ENCODE assay signal across 1 cellular context in the genomic region with DNA sequence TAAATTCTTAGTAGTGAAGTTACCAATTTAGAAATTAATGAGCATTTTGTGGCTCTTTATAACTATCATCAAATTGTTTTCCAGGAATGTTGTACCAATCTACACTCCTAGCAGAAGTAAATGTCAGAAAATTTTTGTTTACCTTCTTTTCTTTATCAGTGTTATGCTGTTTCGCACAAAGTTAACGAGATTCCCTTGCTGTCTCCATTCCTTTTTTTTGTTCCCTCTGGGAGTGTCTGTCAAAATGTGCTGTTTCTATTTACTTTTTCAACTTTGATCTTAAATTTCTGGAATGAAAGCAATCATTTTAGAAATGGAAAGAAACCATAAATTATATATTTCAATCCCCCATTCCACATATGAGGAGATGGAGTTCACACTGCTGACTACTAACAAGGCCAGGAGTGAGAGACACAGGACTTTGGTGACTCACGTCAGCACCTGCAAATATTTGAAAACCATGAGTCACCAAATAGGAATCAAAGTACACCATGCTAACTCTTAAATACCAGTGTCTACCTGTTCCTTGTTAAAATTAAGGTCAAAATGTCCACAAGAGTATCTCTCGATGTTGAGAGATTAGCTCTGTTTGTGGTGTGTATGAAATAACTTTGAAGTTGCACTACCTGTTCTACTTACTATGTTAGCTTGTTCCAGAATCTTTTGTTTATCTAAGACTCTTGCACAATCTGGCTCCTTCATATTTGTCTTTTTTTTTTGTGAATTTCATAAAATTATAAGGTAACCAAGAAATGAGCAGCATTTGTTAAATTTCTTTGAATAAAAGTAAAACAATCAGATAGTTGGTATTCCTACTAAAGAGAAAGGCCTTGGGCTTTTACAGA.
TF ChIP-seq lines count a peak whose summit lies in the region.

No MANE protein-coding gene starts in this region.

TF ChIP-seq in HepG2, 621 proteins besides CTCF, POLR2A, EP300 and RAD21 (continued from another document and continues in another):
- TF ChIP-seq, protein P1, sequence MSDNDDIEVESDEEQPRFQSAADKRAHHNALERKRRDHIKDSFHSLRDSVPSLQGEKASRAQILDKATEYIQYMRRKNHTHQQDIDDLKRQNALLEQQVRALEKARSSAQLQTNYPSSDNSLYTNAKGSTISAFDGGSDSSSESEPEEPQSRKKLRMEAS (IDR thresholded peaks at IDR 0.05) = peak; percentile 35; the same call in 1 of the 2 replicates
- peak; percentile 72; the same call in 1 of the 2 replicates for TF ChIP-seq HDAC1 (CRISPR knock-in tag; IDR thresholded peaks at IDR 0.05)
- peak; percentile 94 for TF ChIP-seq LCORL (IDR thresholded peaks at IDR 0.05)
- peak; percentile 70 for TF ChIP-seq LCORL (CRISPR knock-in tag; IDR thresholded peaks at IDR 0.05)
- TF ChIP-seq ZC3H4 (CRISPR knock-in tag; IDR thresholded peaks at IDR 0.05; ENCODE audit: borderline replicate concordance) = no peak
- peak; percentile 85; the same call in 1 of the 2 replicates for TF ChIP-seq SIX1 (CRISPR knock-in tag; IDR thresholded peaks at IDR 0.05; ENCODE audit: borderline replicate concordance)
- TF ChIP-seq, protein P2, sequence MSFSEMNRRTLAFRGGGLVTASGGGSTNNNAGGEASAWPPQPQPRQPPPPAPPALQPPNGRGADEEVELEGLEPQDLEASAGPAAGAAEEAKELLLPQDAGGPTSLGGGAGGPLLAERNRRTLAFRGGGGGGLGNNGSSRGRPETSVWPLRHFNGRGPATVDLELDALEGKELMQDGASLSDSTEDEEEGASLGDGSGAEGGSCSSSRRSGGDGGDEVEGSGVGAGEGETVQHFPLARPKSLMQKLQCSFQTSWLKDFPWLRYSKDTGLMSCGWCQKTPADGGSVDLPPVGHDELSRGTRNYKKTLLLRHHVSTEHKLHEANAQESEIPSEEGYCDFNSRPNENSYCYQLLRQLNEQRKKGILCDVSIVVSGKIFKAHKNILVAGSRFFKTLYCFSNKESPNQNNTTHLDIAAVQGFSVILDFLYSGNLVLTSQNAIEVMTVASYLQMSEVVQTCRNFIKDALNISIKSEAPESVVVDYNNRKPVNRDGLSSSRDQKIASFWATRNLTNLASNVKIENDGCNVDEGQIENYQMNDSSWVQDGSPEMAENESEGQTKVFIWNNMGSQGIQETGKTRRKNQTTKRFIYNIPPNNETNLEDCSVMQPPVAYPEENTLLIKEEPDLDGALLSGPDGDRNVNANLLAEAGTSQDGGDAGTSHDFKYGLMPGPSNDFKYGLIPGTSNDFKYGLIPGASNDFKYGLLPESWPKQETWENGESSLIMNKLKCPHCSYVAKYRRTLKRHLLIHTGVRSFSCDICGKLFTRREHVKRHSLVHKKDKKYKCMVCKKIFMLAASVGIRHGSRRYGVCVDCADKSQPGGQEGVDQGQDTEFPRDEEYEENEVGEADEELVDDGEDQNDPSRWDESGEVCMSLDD (CRISPR knock-in tag; IDR thresholded peaks at IDR 0.05; ENCODE audit: borderline replicate concordance) = no peak
- no peak for TF ChIP-seq MTF2 (CRISPR knock-in tag; IDR thresholded peaks at IDR 0.05; ENCODE audit: borderline replicate concordance)
- no peak for TF ChIP-seq ZZZ3 (CRISPR knock-in tag; IDR thresholded peaks at IDR 0.05; ENCODE audit: borderline replicate concordance)
- TF ChIP-seq, protein P3, sequence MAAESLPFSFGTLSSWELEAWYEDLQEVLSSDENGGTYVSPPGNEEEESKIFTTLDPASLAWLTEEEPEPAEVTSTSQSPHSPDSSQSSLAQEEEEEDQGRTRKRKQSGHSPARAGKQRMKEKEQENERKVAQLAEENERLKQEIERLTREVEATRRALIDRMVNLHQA (CRISPR knock-in tag; IDR thresholded peaks at IDR 0.05) = 0 out of 2 replicates have a peak, but pooled peaks have one; percentile 30
- TF ChIP-seq, protein P4, sequence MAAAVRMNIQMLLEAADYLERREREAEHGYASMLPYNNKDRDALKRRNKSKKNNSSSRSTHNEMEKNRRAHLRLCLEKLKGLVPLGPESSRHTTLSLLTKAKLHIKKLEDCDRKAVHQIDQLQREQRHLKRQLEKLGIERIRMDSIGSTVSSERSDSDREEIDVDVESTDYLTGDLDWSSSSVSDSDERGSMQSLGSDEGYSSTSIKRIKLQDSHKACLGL (CRISPR knock-in tag; IDR thresholded peaks at IDR 0.05) = no peak
- TF ChIP-seq FOXC1 (CRISPR knock-in tag; IDR thresholded peaks at IDR 0.05; ENCODE audit: borderline replicate concordance) = no peak
- peak; percentile 47; the same call in 1 of the 2 replicates for TF ChIP-seq HOXA5 (CRISPR knock-in tag; IDR thresholded peaks at IDR 0.05)
- TF ChIP-seq, protein P5, sequence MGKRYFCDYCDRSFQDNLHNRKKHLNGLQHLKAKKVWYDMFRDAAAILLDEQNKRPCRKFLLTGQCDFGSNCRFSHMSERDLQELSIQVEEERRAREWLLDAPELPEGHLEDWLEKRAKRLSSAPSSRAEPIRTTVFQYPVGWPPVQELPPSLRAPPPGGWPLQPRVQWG (CRISPR knock-in tag; IDR thresholded peaks at IDR 0.05; ENCODE audit: borderline replicate concordance, low read depth) = no peak
- TF ChIP-seq EHMT2 (IDR thresholded peaks at IDR 0.05; ENCODE audit: borderline replicate concordance, low read depth, low read length) = peak; percentile 29; the same call in 1 of the 2 replicates
- TF ChIP-seq SSRP1 (CRISPR knock-in tag; IDR thresholded peaks at IDR 0.05) = no peak
- TF ChIP-seq ARHGAP35 (CRISPR knock-in tag; IDR thresholded peaks at IDR 0.05; ENCODE audit: borderline replicate concordance) = no peak
- TF ChIP-seq, protein P6, sequence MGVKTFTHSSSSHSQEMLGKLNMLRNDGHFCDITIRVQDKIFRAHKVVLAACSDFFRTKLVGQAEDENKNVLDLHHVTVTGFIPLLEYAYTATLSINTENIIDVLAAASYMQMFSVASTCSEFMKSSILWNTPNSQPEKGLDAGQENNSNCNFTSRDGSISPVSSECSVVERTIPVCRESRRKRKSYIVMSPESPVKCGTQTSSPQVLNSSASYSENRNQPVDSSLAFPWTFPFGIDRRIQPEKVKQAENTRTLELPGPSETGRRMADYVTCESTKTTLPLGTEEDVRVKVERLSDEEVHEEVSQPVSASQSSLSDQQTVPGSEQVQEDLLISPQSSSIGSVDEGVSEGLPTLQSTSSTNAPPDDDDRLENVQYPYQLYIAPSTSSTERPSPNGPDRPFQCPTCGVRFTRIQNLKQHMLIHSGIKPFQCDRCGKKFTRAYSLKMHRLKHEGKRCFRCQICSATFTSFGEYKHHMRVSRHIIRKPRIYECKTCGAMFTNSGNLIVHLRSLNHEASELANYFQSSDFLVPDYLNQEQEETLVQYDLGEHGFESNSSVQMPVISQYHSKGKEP (CRISPR knock-in tag; IDR thresholded peaks at IDR 0.05) = no peak
- TF ChIP-seq, protein P7, sequence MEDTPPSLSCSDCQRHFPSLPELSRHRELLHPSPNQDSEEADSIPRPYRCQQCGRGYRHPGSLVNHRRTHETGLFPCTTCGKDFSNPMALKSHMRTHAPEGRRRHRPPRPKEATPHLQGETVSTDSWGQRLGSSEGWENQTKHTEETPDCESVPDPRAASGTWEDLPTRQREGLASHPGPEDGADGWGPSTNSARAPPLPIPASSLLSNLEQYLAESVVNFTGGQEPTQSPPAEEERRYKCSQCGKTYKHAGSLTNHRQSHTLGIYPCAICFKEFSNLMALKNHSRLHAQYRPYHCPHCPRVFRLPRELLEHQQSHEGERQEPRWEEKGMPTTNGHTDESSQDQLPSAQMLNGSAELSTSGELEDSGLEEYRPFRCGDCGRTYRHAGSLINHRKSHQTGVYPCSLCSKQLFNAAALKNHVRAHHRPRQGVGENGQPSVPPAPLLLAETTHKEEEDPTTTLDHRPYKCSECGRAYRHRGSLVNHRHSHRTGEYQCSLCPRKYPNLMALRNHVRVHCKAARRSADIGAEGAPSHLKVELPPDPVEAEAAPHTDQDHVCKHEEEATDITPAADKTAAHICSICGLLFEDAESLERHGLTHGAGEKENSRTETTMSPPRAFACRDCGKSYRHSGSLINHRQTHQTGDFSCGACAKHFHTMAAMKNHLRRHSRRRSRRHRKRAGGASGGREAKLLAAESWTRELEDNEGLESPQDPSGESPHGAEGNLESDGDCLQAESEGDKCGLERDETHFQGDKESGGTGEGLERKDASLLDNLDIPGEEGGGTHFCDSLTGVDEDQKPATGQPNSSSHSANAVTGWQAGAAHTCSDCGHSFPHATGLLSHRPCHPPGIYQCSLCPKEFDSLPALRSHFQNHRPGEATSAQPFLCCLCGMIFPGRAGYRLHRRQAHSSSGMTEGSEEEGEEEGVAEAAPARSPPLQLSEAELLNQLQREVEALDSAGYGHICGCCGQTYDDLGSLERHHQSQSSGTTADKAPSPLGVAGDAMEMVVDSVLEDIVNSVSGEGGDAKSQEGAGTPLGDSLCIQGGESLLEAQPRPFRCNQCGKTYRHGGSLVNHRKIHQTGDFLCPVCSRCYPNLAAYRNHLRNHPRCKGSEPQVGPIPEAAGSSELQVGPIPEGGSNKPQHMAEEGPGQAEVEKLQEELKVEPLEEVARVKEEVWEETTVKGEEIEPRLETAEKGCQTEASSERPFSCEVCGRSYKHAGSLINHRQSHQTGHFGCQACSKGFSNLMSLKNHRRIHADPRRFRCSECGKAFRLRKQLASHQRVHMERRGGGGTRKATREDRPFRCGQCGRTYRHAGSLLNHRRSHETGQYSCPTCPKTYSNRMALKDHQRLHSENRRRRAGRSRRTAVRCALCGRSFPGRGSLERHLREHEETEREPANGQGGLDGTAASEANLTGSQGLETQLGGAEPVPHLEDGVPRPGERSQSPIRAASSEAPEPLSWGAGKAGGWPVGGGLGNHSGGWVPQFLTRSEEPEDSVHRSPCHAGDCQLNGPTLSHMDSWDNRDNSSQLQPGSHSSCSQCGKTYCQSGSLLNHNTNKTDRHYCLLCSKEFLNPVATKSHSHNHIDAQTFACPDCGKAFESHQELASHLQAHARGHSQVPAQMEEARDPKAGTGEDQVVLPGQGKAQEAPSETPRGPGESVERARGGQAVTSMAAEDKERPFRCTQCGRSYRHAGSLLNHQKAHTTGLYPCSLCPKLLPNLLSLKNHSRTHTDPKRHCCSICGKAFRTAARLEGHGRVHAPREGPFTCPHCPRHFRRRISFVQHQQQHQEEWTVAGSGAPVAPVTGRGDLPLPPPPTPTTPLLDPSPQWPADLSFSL (CRISPR knock-in tag; IDR thresholded peaks at IDR 0.05) = no peak
- no peak for TF ChIP-seq ZMYM3 (CRISPR knock-in tag; IDR thresholded peaks at IDR 0.05)
- no peak for TF ChIP-seq HOXA9 (CRISPR knock-in tag; IDR thresholded peaks at IDR 0.05; ENCODE audit: borderline replicate concordance)
- TF ChIP-seq RARG (CRISPR knock-in tag; IDR thresholded peaks at IDR 0.05; ENCODE audit: low read depth) = no peak
- no peak for TF ChIP-seq ZNF569 (CRISPR knock-in tag; IDR thresholded peaks at IDR 0.05; ENCODE audit: borderline replicate concordance)
- no peak for TF ChIP-seq THYN1 (CRISPR knock-in tag; IDR thresholded peaks at IDR 0.05; ENCODE audit: borderline replicate concordance, low read depth)
- peak; percentile 97 for TF ChIP-seq ZEB1 (IDR thresholded peaks at IDR 0.05; ENCODE audit: insufficient replicate concordance, low read depth)
- TF ChIP-seq MXD4 (CRISPR knock-in tag; IDR thresholded peaks at IDR 0.05) = peak; percentile 54
- TF ChIP-seq, protein P8, sequence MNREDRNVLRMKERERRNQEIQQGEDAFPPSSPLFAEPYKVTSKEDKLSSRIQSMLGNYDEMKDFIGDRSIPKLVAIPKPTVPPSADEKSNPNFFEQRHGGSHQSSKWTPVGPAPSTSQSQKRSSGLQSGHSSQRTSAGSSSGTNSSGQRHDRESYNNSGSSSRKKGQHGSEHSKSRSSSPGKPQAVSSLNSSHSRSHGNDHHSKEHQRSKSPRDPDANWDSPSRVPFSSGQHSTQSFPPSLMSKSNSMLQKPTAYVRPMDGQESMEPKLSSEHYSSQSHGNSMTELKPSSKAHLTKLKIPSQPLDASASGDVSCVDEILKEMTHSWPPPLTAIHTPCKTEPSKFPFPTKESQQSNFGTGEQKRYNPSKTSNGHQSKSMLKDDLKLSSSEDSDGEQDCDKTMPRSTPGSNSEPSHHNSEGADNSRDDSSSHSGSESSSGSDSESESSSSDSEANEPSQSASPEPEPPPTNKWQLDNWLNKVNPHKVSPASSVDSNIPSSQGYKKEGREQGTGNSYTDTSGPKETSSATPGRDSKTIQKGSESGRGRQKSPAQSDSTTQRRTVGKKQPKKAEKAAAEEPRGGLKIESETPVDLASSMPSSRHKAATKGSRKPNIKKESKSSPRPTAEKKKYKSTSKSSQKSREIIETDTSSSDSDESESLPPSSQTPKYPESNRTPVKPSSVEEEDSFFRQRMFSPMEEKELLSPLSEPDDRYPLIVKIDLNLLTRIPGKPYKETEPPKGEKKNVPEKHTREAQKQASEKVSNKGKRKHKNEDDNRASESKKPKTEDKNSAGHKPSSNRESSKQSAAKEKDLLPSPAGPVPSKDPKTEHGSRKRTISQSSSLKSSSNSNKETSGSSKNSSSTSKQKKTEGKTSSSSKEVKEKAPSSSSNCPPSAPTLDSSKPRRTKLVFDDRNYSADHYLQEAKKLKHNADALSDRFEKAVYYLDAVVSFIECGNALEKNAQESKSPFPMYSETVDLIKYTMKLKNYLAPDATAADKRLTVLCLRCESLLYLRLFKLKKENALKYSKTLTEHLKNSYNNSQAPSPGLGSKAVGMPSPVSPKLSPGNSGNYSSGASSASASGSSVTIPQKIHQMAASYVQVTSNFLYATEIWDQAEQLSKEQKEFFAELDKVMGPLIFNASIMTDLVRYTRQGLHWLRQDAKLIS (CRISPR knock-in tag; IDR thresholded peaks at IDR 0.05) = no peak
- peak; percentile 96; the same call in 1 of the 2 replicates for TF ChIP-seq HMG20A (CRISPR knock-in tag; IDR thresholded peaks at IDR 0.05; ENCODE audit: borderline replicate concordance)
- TF ChIP-seq FOSL1 (CRISPR knock-in tag; IDR thresholded peaks at IDR 0.05; ENCODE audit: borderline replicate concordance) = peak; percentile 100
- no peak for TF ChIP-seq TGIF2 (CRISPR knock-in tag; IDR thresholded peaks at IDR 0.05)
- TF ChIP-seq, protein P9, sequence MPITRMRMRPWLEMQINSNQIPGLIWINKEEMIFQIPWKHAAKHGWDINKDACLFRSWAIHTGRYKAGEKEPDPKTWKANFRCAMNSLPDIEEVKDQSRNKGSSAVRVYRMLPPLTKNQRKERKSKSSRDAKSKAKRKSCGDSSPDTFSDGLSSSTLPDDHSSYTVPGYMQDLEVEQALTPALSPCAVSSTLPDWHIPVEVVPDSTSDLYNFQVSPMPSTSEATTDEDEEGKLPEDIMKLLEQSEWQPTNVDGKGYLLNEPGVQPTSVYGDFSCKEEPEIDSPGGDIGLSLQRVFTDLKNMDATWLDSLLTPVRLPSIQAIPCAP (CRISPR knock-in tag; IDR thresholded peaks at IDR 0.05; ENCODE audit: low read depth) = no peak
- peak; percentile 88 for TF ChIP-seq ZNF331 (CRISPR knock-in tag; IDR thresholded peaks at IDR 0.05)
- no peak for TF ChIP-seq STAT5B (CRISPR knock-in tag; IDR thresholded peaks at IDR 0.05)
- no peak for TF ChIP-seq GABPA (IDR thresholded peaks at IDR 0.05; ENCODE audit: low read depth, low read length)
- TF ChIP-seq GABPA (CRISPR knock-in tag; IDR thresholded peaks at IDR 0.05; ENCODE audit: low read depth) = peak; percentile 22; the same call in 1 of the 2 replicates
